In genomic region chr16:85377388-85378144, GRCh38 we compare ENCODE assay signal across 1 cellular context.
TF ChIP-seq lines count a peak whose summit lies in the region.

No MANE protein-coding gene starts in this region.

TF ChIP-seq in K562, 482 proteins besides CTCF, POLR2A, EP300 and RAD21 (continued from another document and continues in another):
- peak; percentile 57; the same call in 1 of the 2 replicates for TF ChIP-seq HNRNPL (IDR thresholded peaks at IDR 0.05; ENCODE audit: low read depth, low read length)
- no peak for TF ChIP-seq ZNF551 (CRISPR knock-in tag; IDR thresholded peaks at IDR 0.05)
- no peak for TF ChIP-seq PCBP2 (IDR thresholded peaks at IDR 0.05; ENCODE audit: low read depth, low read length, poor library complexity, severe bottlenecking)
- TF ChIP-seq KHSRP (IDR thresholded peaks at IDR 0.05) = no peak
- TF ChIP-seq XRCC4 (IDR thresholded peaks at IDR 0.05; ENCODE audit: extremely low read depth, insufficient read depth, insufficient read length) = no peak
- TF ChIP-seq ZNF280B (CRISPR knock-in tag; IDR thresholded peaks at IDR 0.05) = no peak
- no peak for TF ChIP-seq NBN (IDR thresholded peaks at IDR 0.05; ENCODE audit: low read depth)
- peak; percentile 70; the same call in 1 of the 2 replicates for TF ChIP-seq ZNF395 (CRISPR knock-in tag; IDR thresholded peaks at IDR 0.05)
- no peak for TF ChIP-seq ARID2 (IDR thresholded peaks at IDR 0.05)
- no peak for TF ChIP-seq FUS (optimal IDR thresholded peaks at IDR 0.05; ENCODE audit: low read depth, low read length)
- TF ChIP-seq TOE1 (IDR thresholded peaks at IDR 0.05; ENCODE audit: borderline replicate concordance) = peak; percentile 69; the same call in 1 of the 2 replicates
- TF ChIP-seq TOE1 (CRISPR knock-in tag; IDR thresholded peaks at IDR 0.05; ENCODE audit: borderline replicate concordance, low read depth) = 0 out of 2 replicates have a peak, but pooled peaks have one; percentile 70
- no peak for TF ChIP-seq LARP7 (IDR thresholded peaks at IDR 0.05)
- TF ChIP-seq ZNF165 (CRISPR knock-in tag; IDR thresholded peaks at IDR 0.05; ENCODE audit: borderline replicate concordance) = peak; percentile 85; the same call in 1 of the 2 replicates
- no peak for TF ChIP-seq TCF15 (CRISPR knock-in tag; IDR thresholded peaks at IDR 0.05)
- peak; percentile 66; the same call in 1 of the 2 replicates for TF ChIP-seq GATAD2B (IDR thresholded peaks at IDR 0.05; ENCODE audit: borderline replicate concordance)
- TF ChIP-seq RBBP5 (IDR thresholded peaks at IDR 0.05; ENCODE audit: borderline replicate concordance, insufficient read depth, low read length, poor library complexity, severe bottlenecking) = no peak
- TF ChIP-seq TAF9B (IDR thresholded peaks at IDR 0.05; ENCODE audit: partially characterized antibody) = no peak
- TF ChIP-seq E2F8 (IDR thresholded peaks at IDR 0.05; ENCODE audit: low read depth, partially characterized antibody) = no peak
- no peak for TF ChIP-seq KLF1 (tag; IDR thresholded peaks at IDR 0.05)
- TF ChIP-seq XRCC5 (IDR thresholded peaks at IDR 0.05; ENCODE audit: low read depth, low read length) = peak; percentile 77; the same call in 1 of the 2 replicates
- no peak for TF ChIP-seq SP2 (IDR thresholded peaks at IDR 0.05; ENCODE audit: extremely low read depth, low read depth, low read length, poor library complexity, severe bottlenecking)
- TF ChIP-seq NCOA6 (IDR thresholded peaks at IDR 0.05) = no peak
- TF ChIP-seq STAG1 (CRISPR knock-in tag; IDR thresholded peaks at IDR 0.05; ENCODE audit: borderline replicate concordance) = no peak
- no peak for TF ChIP-seq ZNF512 (tag; IDR thresholded peaks at IDR 0.05)
- no peak for TF ChIP-seq ZNF3 (CRISPR knock-in tag; IDR thresholded peaks at IDR 0.05)
- TF ChIP-seq BRD9 (IDR thresholded peaks at IDR 0.05; ENCODE audit: low read depth, partially characterized antibody) = peak; percentile 80
- TF ChIP-seq TEAD2 (tag; IDR thresholded peaks at IDR 0.05) = no peak
- TF ChIP-seq KLF16 (IDR thresholded peaks at IDR 0.05) = peak; percentile 77
- no peak for TF ChIP-seq GTF2A2 (tag; IDR thresholded peaks at IDR 0.05)
- no peak for TF ChIP-seq ATF6 (CRISPR knock-in tag; IDR thresholded peaks at IDR 0.05)
- TF ChIP-seq CBX8 (IDR thresholded peaks at IDR 0.05; ENCODE audit: borderline replicate concordance, extremely low read depth, low read depth, low read length, poor library complexity, severe bottlenecking) = no peak
- TF ChIP-seq HLTF (IDR thresholded peaks at IDR 0.05) = no peak
- peak; percentile 60 for TF ChIP-seq CHD4 (IDR thresholded peaks at IDR 0.05; ENCODE audit: insufficient read depth, insufficient replicate concordance, low read depth, low read length, poor library complexity, severe bottlenecking)
- no peak for TF ChIP-seq ATF4 (CRISPR knock-in tag; IDR thresholded peaks at IDR 0.05)
- TF ChIP-seq PHTF2 (CRISPR knock-in tag; IDR thresholded peaks at IDR 0.05) = no peak
- TF ChIP-seq TRIM24 (IDR thresholded peaks at IDR 0.05) = peak in 1 of 2 experiments; percentile 51; a peak in 1 of 4 replicates
- TF ChIP-seq DMBX1 (CRISPR knock-in tag; IDR thresholded peaks at IDR 0.05; ENCODE audit: borderline replicate concordance) = peak; percentile 80
- TF ChIP-seq BCLAF1 (IDR thresholded peaks at IDR 0.05; ENCODE audit: borderline replicate concordance in 1 of 2, control insufficient read depth in 1 of 2, low read depth in 2 of 2, low read length in 1 of 2) = no peak
- TF ChIP-seq RREB1 (CRISPR knock-in tag; IDR thresholded peaks at IDR 0.05) = peak; percentile 91
- peak; percentile 86 for TF ChIP-seq TFAP4 (CRISPR knock-in tag; IDR thresholded peaks at IDR 0.05; ENCODE audit: borderline replicate concordance)
